Comparison of ENCODE assay signal across 14 cellular contexts in the genomic region with DNA sequence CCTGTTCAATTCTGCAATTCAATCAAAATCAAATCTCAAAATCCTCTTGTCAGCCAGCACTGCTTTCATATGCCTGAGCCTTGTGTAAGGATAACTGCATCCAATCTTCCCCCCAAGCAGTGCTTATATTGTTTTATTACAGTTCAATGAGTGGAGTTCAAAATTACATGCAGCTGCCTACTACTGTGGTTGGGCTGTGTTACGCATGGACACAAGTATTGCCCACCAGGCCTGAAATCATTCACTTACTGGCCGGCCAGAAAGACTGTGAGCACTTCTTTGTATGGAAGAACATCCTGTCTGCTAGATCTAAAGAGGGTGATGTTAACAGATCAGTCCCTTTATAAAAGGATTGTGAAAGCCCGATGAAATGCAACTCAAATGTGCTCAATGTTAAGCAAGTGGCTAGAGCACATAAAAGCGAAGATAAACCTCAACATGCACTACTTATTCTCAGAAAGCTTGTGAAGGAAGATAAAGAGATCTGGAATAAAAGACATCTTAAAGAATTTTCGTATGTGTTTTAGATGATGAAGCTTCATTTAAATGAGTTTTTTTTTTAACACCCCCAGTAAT.
A peak's percentile ranks its signal among the peaks of the same experiment; 100 is the strongest.
DNase-seq lines count a peak whose midpoint lies in the region; ATAC-seq and TF ChIP-seq lines count a peak whose summit lies in the region.
"Had no signal": no experiment of that assay in that cellular context is flagged by ENCODE, and none has a peak within 500 bp of the region (broad histone marks: within the 10 kb centered on the region; RNA-seq: fewer than 3 reads in every experiment).

No MANE protein-coding gene starts in this region.

- no peak overlapping the region for H3K4me3 ChIP-seq in cardiac muscle cell
- no peak overlapping the region for H3K4me3 ChIP-seq in thymus (ENCODE audit: low read length)
- H3K4me3 ChIP-seq in MG63, result no peak overlapping the region
- H3K4me3 ChIP-seq: BLaER1, GM23248, right atrium auricular region had no signal

- intact Hi-C loops in Right ventricle myocardium inferior (cut with DNase I), result no loop called here

- no peak for ATAC-seq in Right ventricle myocardium inferior
- ATAC-seq in GM19324 (IDR thresholded peaks at IDR 0.05; ENCODE audit: low FRiP score, unreplicated experiment), result no peak
- ATAC-seq: activated CD8-positive, alpha-beta memory T cell treated with anti-CD3 and anti-CD28 coated beads, Interleukin-2, amount 10 ng/mL, durations not matched to agents 7 days and 5 days had no signal

- H3K9me3 ChIP-seq in cardiac muscle cell (ENCODE audit: low read depth) (no peaks in the 10 kb centered on the region), thymus (ENCODE audit: control insufficient read depth) (no peaks in the 10 kb centered on the region), MG63 (no peaks in the 10 kb centered on the region)
- H3K9me3 ChIP-seq: BLaER1, right atrium auricular region had no signal

- H3K4me1 ChIP-seq in cardiac muscle cell (ENCODE audit: low read depth) (peaks cover 61% of the 10 kb centered on the region), thymus (ENCODE audit: control insufficient read depth, insufficient read depth, low read length) (peaks cover 69% of the 10 kb centered on the region)

- WGBS in thymus, result 29% methylated on average over 5 of the region's 5 CpGs

- DNase-seq in cardiac muscle cell (ENCODE audit: low read depth in 1 of 2, low spot score in 1 of 2), result no peak
- DNase-seq in Right ventricle myocardium inferior (ENCODE audit: missing footprints), result no peak
- peak; percentile 2 for DNase-seq in SK-MEL-5 (ENCODE audit: low read depth, low spot score)
- DNase-seq in foreskin melanocyte, result peak; percentile 35
- DNase-seq in MG63, result no peak
- DNase-seq in DMS153 (lab: John Stamatoyannopoulos, UW), result no peak
- DNase-seq: activated CD8-positive, alpha-beta memory T cell treated with anti-CD3 and anti-CD28 coated beads, Interleukin-2, amount 10 ng/mL, durations not matched to agents 7 days and 5 days; effector CD4-positive, alpha-beta T cell; GM23248; Kasumi-1 had no signal

- H3K36me3 ChIP-seq in cardiac muscle cell (no peaks in the 10 kb centered on the region), thymus (ENCODE audit: control insufficient read depth, insufficient read depth) (no peaks in the 10 kb centered on the region), MG63 (no peaks in the 10 kb centered on the region)
- H3K36me3 ChIP-seq: BLaER1, right atrium auricular region had no signal

- H3K27me3 ChIP-seq in cardiac muscle cell (no peaks in the 10 kb centered on the region), thymus (ENCODE audit: control insufficient read depth, insufficient read depth) (no peaks in the 10 kb centered on the region), MG63 (no peaks in the 10 kb centered on the region)
- H3K27me3 ChIP-seq: right atrium auricular region had no signal

- peak overlapping the region; percentile 3 for H3K27ac ChIP-seq in cardiac muscle cell
- peak overlapping the region; percentile 59 for H3K27ac ChIP-seq in thymus (ENCODE audit: low read depth)
- H3K27ac ChIP-seq: BLaER1, GM23248, right atrium auricular region had no signal

- no peak for TF ChIP-seq CTCF in cardiac muscle cell (IDR thresholded peaks at IDR 0.05; ENCODE audit: low read depth, low read length)

- in situ Hi-C loops in SK-MEL-5 (cut with HindIII; ENCODE audit: low pct_unique_long_range_greater_than_20kb, low sequenced_read_pairs), result no loop called here

Comparison
In these comparisons a context has a peak if more than half of its experiments do, and no peak if none do; other contexts are left out.
1. DNase-seq: peak in SK-MEL-5 (single experiment) and foreskin melanocyte (single experiment); none in cardiac muscle cell (0 of 2), Right ventricle myocardium inferior (single experiment), MG63 (single experiment) and DMS153 (single experiment).